9 cellular contexts compared by ENCODE assay signal in genomic region chr20:63873477-63873971, GRCh38. TPM values are rescaled to one million over a fixed set of nuclear protein-coding genes. Genes with fewer than 3 reads are reported as not detected.
DNase-seq lines count a peak whose midpoint lies in the region; ATAC-seq, FAIRE-seq and TF ChIP-seq lines count a peak whose summit lies in the region.
"Had no signal": no experiment of that assay in that cellular context is flagged by ENCODE, and none has a peak within 500 bp of the region (broad histone marks: within the 10 kb centered on the region; RNA-seq: fewer than 3 reads in every experiment).

No MANE protein-coding gene starts in this region.

- no peak for FAIRE-seq in RCC 7860 (lab: Jason Lieb, UNC)

- H3K27ac Mint-ChIP-seq in CD14-positive monocyte (peak overlapping the region; percentile 97 to 100 (median 99)), nephron progenitor cell (peak overlapping the region; percentile 66)
- H3K27ac Mint-ChIP-seq: type B pancreatic cell had no signal

- H3K27ac ChIP-seq in MM.1S (ENCODE audit: low read length): no peak overlapping the region

- ATAC-seq in GM18498 (IDR thresholded peaks at IDR 0.05; ENCODE audit: unreplicated experiment): no peak
- no peak for ATAC-seq in GM18873 (IDR thresholded peaks at IDR 0.05; ENCODE audit: low FRiP score, unreplicated experiment)

- no peaks in the 10 kb centered on the region for H3K27me3 ChIP-seq in MM.1S (replicated peaks; ENCODE audit: insufficient read depth, low read length)

- H3K9me3 Mint-ChIP-seq in CD14-positive monocyte (no peaks in the 10 kb centered on the region), nephron progenitor cell (no peaks in the 10 kb centered on the region)
- H3K9me3 Mint-ChIP-seq: type B pancreatic cell had no signal

- H3K4me1 Mint-ChIP-seq in CD14-positive monocyte (peaks cover 56% of the 10 kb centered on the region), nephron progenitor cell (no peaks in the 10 kb centered on the region)

- peaks cover 0 to 3% (median 0%) of the 10 kb centered on the region in 3 donors for H3K27me3 Mint-ChIP-seq in CD14-positive monocyte (ENCODE audit: low read depth in 3 of 3)
- no peaks in the 10 kb centered on the region for H3K27me3 Mint-ChIP-seq in nephron progenitor cell (ENCODE audit: low read depth, poor library complexity)
- H3K27me3 Mint-ChIP-seq: type B pancreatic cell had no signal

- no peaks in the 10 kb centered on the region for H3K9me2 ChIP-seq in MM.1S (replicated peaks; ENCODE audit: insufficient read depth, low read length)

- no peak overlapping the region for H2AFZ ChIP-seq in MM.1S (ENCODE audit: low read length)

- H3K9me3 ChIP-seq in MM.1S (replicated peaks; ENCODE audit: insufficient read depth, low read length): no peaks in the 10 kb centered on the region

- H3K4me2 ChIP-seq in MM.1S (ENCODE audit: low read depth, low read length): no peak overlapping the region

- no peaks in the 10 kb centered on the region for H3F3A ChIP-seq in MM.1S (ENCODE audit: insufficient read depth, low read length)

- H3K4me3 ChIP-seq in choroid plexus epithelial cell (ENCODE audit: low read depth, low read length) (no peak overlapping the region), MM.1S (ENCODE audit: low read length) (no peak overlapping the region)

- intact Hi-C loops in CD14-positive monocyte (cut with micrococcal nuclease): loop anchor here (1.0 kb wide), 3 partner anchors 8 to 23 kb away; partner anchors contain the start of gene TPD52L2 (in 1 of the 2)

- 0 out of 2 replicates have a peak, but pooled peaks cover 2% of the 10 kb centered on the region for H3K36me3 ChIP-seq in MM.1S (replicated peaks; ENCODE audit: insufficient read depth, low read length)

- H3K79me2 ChIP-seq in MM.1S (ENCODE audit: low read length): peaks cover 29% of the 10 kb centered on the region

- DNase-seq in CD14-positive monocyte (ENCODE audit: low spot score) (peak; percentile 97), RCC 7860 (ENCODE audit: low spot score) (peak; percentile 78), choroid plexus epithelial cell (ENCODE audit: low read depth) (peak; percentile 93), nephron progenitor cell (no peak), MM.1S (no peak), NCI-H524 (lab: John Stamatoyannopoulos, UW) (no peak)

- no peaks in the 10 kb centered on the region for H4K20me1 ChIP-seq in MM.1S (ENCODE audit: insufficient read depth, low read length)

- no peak overlapping the region for H3K9ac ChIP-seq in MM.1S (ENCODE audit: low read length)

- H3K36me3 Mint-ChIP-seq in CD14-positive monocyte (peaks cover 75 to 96% of the 10 kb centered on the region in 2 donors), nephron progenitor cell (ENCODE audit: low read depth) (peaks cover 56% of the 10 kb centered on the region)

- TF ChIP-seq CTCF in CD14-positive monocyte (IDR thresholded peaks at IDR 0.05) (no peak), choroid plexus epithelial cell (conservative IDR thresholded peaks at IDR 0.05; ENCODE audit: low read depth, low read length) (no peak), nephron progenitor cell (IDR thresholded peaks at IDR 0.05) (no peak), MM.1S (IDR thresholded peaks at IDR 0.05; ENCODE audit: low read length) (no peak)

- H3K4me3 Mint-ChIP-seq in CD14-positive monocyte (peak overlapping the region; percentile 71 to 78), nephron progenitor cell (no peak overlapping the region)
- H3K4me3 Mint-ChIP-seq: type B pancreatic cell had no signal

- H3K4me1 ChIP-seq in MM.1S (ENCODE audit: low read length): no peaks in the 10 kb centered on the region

RNA-seq across cellular contexts. Expression of gene TPD52L2, which starts 8.5 kb away (rescaled TPM):
- 100 to 1,000 TPM; 144 to 167 TPM for polyA plus RNA-seq in CD14-positive monocyte

RNA-seq across cellular contexts. Expression of gene ABHD16B, which starts 12.2 kb away (rescaled TPM):
- not detected for polyA plus RNA-seq in CD14-positive monocyte

RNA-seq across cellular contexts. Expression of gene DNAJC5, which starts 21.4 kb away (rescaled TPM):
- 1 to 10 TPM; 5.9 to 7.4 TPM for polyA plus RNA-seq in CD14-positive monocyte

RNA-seq across cellular contexts. Expression of gene ZBTB46, which starts 42.5 kb away (rescaled TPM):
- under 1 TPM; 0.07 to 0.37 TPM for polyA plus RNA-seq in CD14-positive monocyte

Comparison
In these comparisons a context has a peak if more than half of its experiments do, and no peak if none do; other contexts are left out.
1. DNase-seq: peak in CD14-positive monocyte (single experiment), RCC 7860 (single experiment) and choroid plexus epithelial cell (single experiment); none in nephron progenitor cell (single experiment), MM.1S (single experiment) and NCI-H524 (0 of 2).